ENCODE assay signal across 8 cellular contexts in the genomic region with DNA sequence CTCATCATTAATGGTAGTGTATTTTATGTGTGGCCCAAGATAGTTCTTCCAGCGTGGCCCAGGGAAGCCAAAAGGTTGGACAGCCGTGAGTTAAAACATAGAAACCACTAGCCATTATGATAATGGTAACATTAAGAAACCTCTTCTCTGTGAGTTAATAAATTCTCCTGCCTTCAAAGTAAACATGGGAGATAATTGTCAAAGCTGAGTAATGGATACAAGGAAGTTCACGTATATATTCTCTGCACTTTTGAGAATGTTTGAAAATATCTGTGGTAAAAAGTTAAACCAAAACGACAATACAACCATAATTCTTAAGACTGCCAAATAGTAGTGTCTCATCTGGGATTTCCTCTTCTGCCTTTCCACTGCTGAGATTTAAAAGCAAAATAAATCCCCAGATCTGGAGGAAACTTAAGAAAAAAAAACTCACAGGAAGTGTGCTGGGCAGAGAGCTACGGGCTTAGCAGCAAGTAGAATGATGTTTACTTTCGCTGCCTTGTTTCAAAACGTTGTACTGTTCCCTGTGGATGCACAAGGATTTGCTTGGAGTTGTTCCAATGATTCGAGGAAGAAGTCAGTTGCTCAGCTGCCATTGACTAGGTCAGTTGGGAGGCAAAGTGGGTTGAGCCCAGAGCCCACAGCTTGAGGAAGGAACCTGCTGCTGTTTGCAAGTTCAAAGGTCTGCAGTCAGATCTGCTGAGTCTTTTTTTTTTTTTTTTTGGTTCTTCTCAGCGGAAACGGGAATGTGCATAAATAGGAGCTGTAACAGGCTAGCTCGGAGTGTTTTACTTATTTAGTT. TPM values are rescaled to one million over a fixed set of nuclear protein-coding genes. Genes with fewer than 3 reads are reported as not detected.
DNase-seq lines count a peak whose midpoint lies in the region; ATAC-seq and TF ChIP-seq lines count a peak whose summit lies in the region.

No MANE protein-coding gene starts in this region.

- peaks cover 19% of the 10 kb centered on the region for H3K36me3 Mint-ChIP-seq in activated T-cell treated with anti-CD3 and anti-CD28 coated beads, Interleukin-2, amount 50 U/mL, for 24 hours (ENCODE audit: low read depth)
- H3K36me3 Mint-ChIP-seq in activated naive CD4-positive, alpha-beta T cell treated with anti-CD3 and anti-CD28 coated beads, Interleukin-2, amount 10 ng/mL, durations not matched to agents 7 days and 5 days, result peaks cover 7% of the 10 kb centered on the region

- no peak for TF ChIP-seq CTCF in psoas muscle (IDR thresholded peaks at IDR 0.05)

- peak overlapping the region; percentile 94 for H3K27ac ChIP-seq in psoas muscle

- no peaks in the 10 kb centered on the region for H3K27me3 ChIP-seq in psoas muscle (ENCODE audit: insufficient read depth in 3 of 3, low read length in 2 of 3)

- peak overlapping the region; percentile 88 for H3K4me3 ChIP-seq in psoas muscle

- H3K9me3 Mint-ChIP-seq in activated T-cell treated with anti-CD3 and anti-CD28 coated beads, Interleukin-2, amount 50 U/mL, for 24 hours, result no peaks in the 10 kb centered on the region
- no peaks in the 10 kb centered on the region for H3K9me3 Mint-ChIP-seq in activated naive CD4-positive, alpha-beta T cell treated with anti-CD3 and anti-CD28 coated beads, Interleukin-2, amount 10 ng/mL, durations not matched to agents 7 days and 5 days

- peak overlapping the region; percentile 88 for H3K4me3 Mint-ChIP-seq in activated T-cell treated with anti-CD3 and anti-CD28 coated beads, Interleukin-2, amount 50 U/mL, for 24 hours
- peak overlapping the region; percentile 86 for H3K4me3 Mint-ChIP-seq in activated naive CD4-positive, alpha-beta T cell treated with anti-CD3 and anti-CD28 coated beads, Interleukin-2, amount 10 ng/mL, durations not matched to agents 7 days and 5 days

- CTCF ChIA-PET in activated naive CD4-positive, alpha-beta T cell treated with anti-CD3 and anti-CD28 coated beads, Interleukin-2, amount 10 ng/mL, durations not matched to agents 7 days and 5 days (lab: Charles Lee), result interaction anchor here (0.6 to 4.0 kb wide), 6 partner anchors 10 to 118 kb away, joined by 3 to 20 read pairs (median 3); no protein-coding TSS in a partner anchor

- ATAC-seq in psoas muscle, result peak in 3 of 4 donors; percentile 4 to 34 (median 11)

- H3K27ac Mint-ChIP-seq in activated T-cell treated with anti-CD3 and anti-CD28 coated beads, Interleukin-2, amount 50 U/mL, for 24 hours, result peak overlapping the region; percentile 94
- peak overlapping the region; percentile 89 for H3K27ac Mint-ChIP-seq in activated naive CD4-positive, alpha-beta T cell treated with anti-CD3 and anti-CD28 coated beads, Interleukin-2, amount 10 ng/mL, durations not matched to agents 7 days and 5 days

- no peaks in the 10 kb centered on the region for H3K9me3 ChIP-seq in psoas muscle

- H3K4me1 Mint-ChIP-seq in activated T-cell treated with anti-CD3 and anti-CD28 coated beads, Interleukin-2, amount 50 U/mL, for 24 hours (ENCODE audit: low read depth), result peaks cover 29% of the 10 kb centered on the region
- peaks cover 35% of the 10 kb centered on the region for H3K4me1 Mint-ChIP-seq in activated naive CD4-positive, alpha-beta T cell treated with anti-CD3 and anti-CD28 coated beads, Interleukin-2, amount 10 ng/mL, durations not matched to agents 7 days and 5 days

- intact Hi-C loops in psoas muscle (cut with DNase I), result loop anchor here in 1 of 2 donors (5.0 kb wide), 1 partner anchor 36 kb away; the partner anchor contains the start of genes DDX54 and RITA1

- peaks cover 0 to 5% of the 10 kb centered on the region in 2 donors for H3K36me3 ChIP-seq in psoas muscle (ENCODE audit: insufficient read depth in 1 of 2, low read depth in 1 of 2)

- peaks cover 49% of the 10 kb centered on the region for H3K4me1 ChIP-seq in psoas muscle

- H3K27me3 Mint-ChIP-seq in activated T-cell treated with anti-CD3 and anti-CD28 coated beads, Interleukin-2, amount 50 U/mL, for 24 hours, result no peaks in the 10 kb centered on the region
- H3K27me3 Mint-ChIP-seq in activated naive CD4-positive, alpha-beta T cell treated with anti-CD3 and anti-CD28 coated beads, Interleukin-2, amount 10 ng/mL, durations not matched to agents 7 days and 5 days, result no peaks in the 10 kb centered on the region

- no peak for DNase-seq in activated T-cell treated with anti-CD3 and anti-CD28 coated beads, Interleukin-2, amount 50 U/mL, for 24 hours
- DNase-seq in activated T-cell treated with anti-CD3 and anti-CD28 coated beads, Interleukin-2, amount 50 U/mL, for 48 hours, result no peak
- DNase-seq in NCI-H2107 (lab: John Stamatoyannopoulos, UW) (peak; percentile 70), glomerular visceral epithelial cell (ENCODE audit: extremely low spot score) (peak; percentile 89), psoas muscle (peak; percentile 66 to 79)
- DNase-seq in activated naive CD4-positive, alpha-beta T cell treated with anti-CD3 and anti-CD28 coated beads, Interleukin-2, amount 10 ng/mL, durations not matched to agents 7 days and 5 days, result peak; percentile 37
- no peak for DNase-seq in stimulated activated CD4-positive, alpha-beta T cell treated with anti-CD3 and anti-CD28 coated beads, Interleukin-4, amount 100 ng/mL, for 1 hour
- no peak for DNase-seq in stimulated activated CD4-positive, alpha-beta T cell treated with anti-CD3 and anti-CD28 coated beads, Interleukin-2, amount 100 ng/mL, for 48 hours

- 9 to 13% (median 9%) methylated on average over 11 of the region's 11 CpGs for WGBS in psoas muscle, 3 donors

RNA-seq across cellular contexts. Expression of gene TPCN1, which starts 1.7 kb away (rescaled TPM):
- total RNA-seq in psoas muscle, result 10 to 100 TPM; 24.9 to 36.2 (median 27.0) TPM
- polyA plus RNA-seq in psoas muscle, result 10 to 100 TPM in 2 of 3 donors, 1 to 10 TPM in 1; 7.6 to 33.7 (median 18.2) TPM

RNA-seq across cellular contexts. Expression of gene RITA1, which starts 37.4 kb away (rescaled TPM):
- 10 to 100 TPM; 13.0 to 19.4 (median 14.7) TPM for total RNA-seq in psoas muscle
- 10 to 100 TPM; 13.7 to 28.5 (median 15.5) TPM for polyA plus RNA-seq in psoas muscle

RNA-seq across cellular contexts. Expression of gene DDX54, which starts 37.7 kb away (rescaled TPM):
- total RNA-seq in psoas muscle, result 10 to 100 TPM; 61.9 to 93.5 (median 81.5) TPM
- 10 to 100 TPM; 53.6 to 88.7 (median 53.7) TPM for polyA plus RNA-seq in psoas muscle

Comparison
In these comparisons a context has a peak if more than half of its experiments do, and no peak if none do; other contexts are left out.
1. DNase-seq: peak in NCI-H2107 (single experiment), activated naive CD4-positive, alpha-beta T cell treated with anti-CD3 and anti-CD28 coated beads, Interleukin-2, amount 10 ng/mL, durations not matched to agents 7 days and 5 days (single experiment), glomerular visceral epithelial cell (single experiment) and psoas muscle (2 of 2); none in activated T-cell treated with anti-CD3 and anti-CD28 coated beads, Interleukin-2, amount 50 U/mL, for 24 hours (single experiment), activated T-cell treated with anti-CD3 and anti-CD28 coated beads, Interleukin-2, amount 50 U/mL, for 48 hours (0 of 2), stimulated activated CD4-positive, alpha-beta T cell treated with anti-CD3 and anti-CD28 coated beads, Interleukin-4, amount 100 ng/mL, for 1 hour (single experiment) and stimulated activated CD4-positive, alpha-beta T cell treated with anti-CD3 and anti-CD28 coated beads, Interleukin-2, amount 100 ng/mL, for 48 hours (0 of 2).